20 cellular contexts compared by ENCODE assay signal in the genomic region with DNA sequence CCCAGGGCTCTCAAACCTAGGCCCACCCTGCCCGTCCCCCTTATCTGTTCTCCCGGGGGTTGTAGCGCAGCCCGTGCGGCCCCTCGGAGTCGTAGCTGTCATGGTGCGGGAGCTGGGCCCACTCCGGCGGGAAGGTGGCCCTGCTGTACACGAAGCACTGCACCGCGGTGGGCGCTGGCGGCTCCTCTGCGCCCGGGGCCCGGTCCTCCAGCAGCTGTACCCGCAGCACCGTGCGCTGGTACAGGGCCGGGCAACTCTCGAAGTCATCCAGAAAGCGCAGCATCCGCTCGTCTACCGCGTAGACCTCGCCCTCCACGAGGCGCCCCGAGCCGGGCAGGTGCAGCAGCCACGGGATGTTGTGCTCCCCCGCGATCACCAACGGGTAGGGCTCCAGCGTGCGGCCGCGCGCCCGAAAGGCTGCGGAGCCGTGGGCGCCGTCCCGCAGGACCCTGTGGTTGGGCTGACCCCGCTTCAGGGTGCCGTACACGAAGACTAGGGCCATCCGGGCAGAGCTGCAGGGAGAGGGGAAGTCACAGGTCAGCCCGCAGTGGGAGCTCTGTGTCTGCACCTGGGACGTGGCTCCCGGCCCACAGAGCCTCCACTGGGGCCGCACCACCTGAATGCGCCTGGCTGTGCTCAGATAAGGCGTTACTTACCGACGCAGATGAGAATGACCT. TPM values are rescaled to one million over a fixed set of nuclear protein-coding genes. Genes with fewer than 3 reads are reported as not detected.
DNase-seq lines count a peak whose midpoint lies in the region; ATAC-seq and TF ChIP-seq lines count a peak whose summit lies in the region.
"Had no signal": no experiment of that assay in that cellular context is flagged by ENCODE, and none has a peak within 500 bp of the region (broad histone marks: within the 10 kb centered on the region; RNA-seq: fewer than 3 reads in every experiment).

No MANE protein-coding gene starts in this region.

- no peaks in the 10 kb centered on the region for H3K9me3 ChIP-seq in sigmoid colon
- H3K9me3 ChIP-seq: BE2C had no signal

- H3K4me3 Mint-ChIP-seq in activated T-helper 1 cell treated with anti-CD3 and anti-CD28 coated beads, Interleukin-12 subunit alpha, Interleukin-12 subunit beta, Interleukin-2, Interleukin-4 antibody, amounts not matched to agents 30 ng/mL and 10 ng/mL and 1 ng/mL, durations not matched to agents 14 hours and 24 hours and 36 hours = no peak overlapping the region
- H3K4me3 Mint-ChIP-seq: CD4-positive, alpha-beta memory T cell had no signal

- H3K36me3 ChIP-seq in sigmoid colon = peaks cover 0 to 32% (median 2%) of the 10 kb centered on the region in 4 donors
- H3K36me3 ChIP-seq: BE2C had no signal

- TF ChIP-seq POLR2A in sigmoid colon (IDR thresholded peaks at IDR 0.05) = no peak

- ATAC-seq in Right ventricle myocardium superior (ENCODE audit: poor library complexity) = no peak
- no peak for ATAC-seq in left lobe of liver

- H3K4me1 ChIP-seq in sigmoid colon = no peaks in the 10 kb centered on the region
- H3K4me1 ChIP-seq: BE2C had no signal

- no peak for TF ChIP-seq EP300 in sigmoid colon (IDR thresholded peaks at IDR 0.05)

- H3K27me3 ChIP-seq in sigmoid colon = no peaks in the 10 kb centered on the region
- H3K27me3 ChIP-seq: BE2C had no signal

- H3K4me3 ChIP-seq in sigmoid colon = no peak overlapping the region

- intact Hi-C loops in Right ventricle myocardium superior (cut with DNase I) (no loop called here), cardiac septum (cut with DNase I) (no loop called here), sigmoid colon (cut with DNase I) (no loop called here)
- intact Hi-C loops in activated T-helper 1 cell treated with anti-CD3 and anti-CD28 coated beads, Interleukin-12 subunit alpha, Interleukin-12 subunit beta, Interleukin-2, Interleukin-4 antibody, amounts not matched to agents 30 ng/mL and 10 ng/mL and 1 ng/mL, durations not matched to agents 14 hours and 24 hours and 36 hours (cut with micrococcal nuclease) = no loop called here

- DNase-seq in Right ventricle myocardium superior (peak; percentile 38), cardiac septum (ENCODE audit: low spot score) (no peak), left lobe of liver (ENCODE audit: low spot score) (peak; percentile 42), sigmoid colon (peak; percentile 52), islet precursor cell (no peak), C1 segment of cervical spinal cord (lab: John Stamatoyannopoulos, UW) (no peak)
- DNase-seq in activated CD8-positive, alpha-beta memory T cell treated with anti-CD3 and anti-CD28 coated beads, Interleukin-2, amount 50 U/mL, for 48 hours = peak; percentile 25
- DNase-seq in activated T-helper 1 cell treated with anti-CD3 and anti-CD28 coated beads, Interleukin-12 subunit alpha, Interleukin-12 subunit beta, Interleukin-2, Interleukin-4 antibody, amounts not matched to agents 30 ng/mL and 10 ng/mL and 1 ng/mL, durations not matched to agents 14 hours and 24 hours and 36 hours (ENCODE audit: low spot score) = no peak
- DNase-seq: BE2C; CD4-positive, alpha-beta memory T cell; DMS153; GF-D8; GOT3; KG1; NCI-H1417 treated with DMSO at 0.1 percent for 48 hours; NCI-H1930; NCI-H226; NCI-H524 treated with DMSO at 0.1 percent for 48 hours; RPMI8226; SIG-M5 had no signal

- no peaks in the 10 kb centered on the region for H3K9me3 Mint-ChIP-seq in activated T-helper 1 cell treated with anti-CD3 and anti-CD28 coated beads, Interleukin-12 subunit alpha, Interleukin-12 subunit beta, Interleukin-2, Interleukin-4 antibody, amounts not matched to agents 30 ng/mL and 10 ng/mL and 1 ng/mL, durations not matched to agents 14 hours and 24 hours and 36 hours
- H3K9me3 Mint-ChIP-seq: CD4-positive, alpha-beta memory T cell had no signal

- no peak overlapping the region for H3K27ac Mint-ChIP-seq in activated T-helper 1 cell treated with anti-CD3 and anti-CD28 coated beads, Interleukin-12 subunit alpha, Interleukin-12 subunit beta, Interleukin-2, Interleukin-4 antibody, amounts not matched to agents 30 ng/mL and 10 ng/mL and 1 ng/mL, durations not matched to agents 14 hours and 24 hours and 36 hours
- H3K27ac Mint-ChIP-seq: CD4-positive, alpha-beta memory T cell had no signal

- no peak for TF ChIP-seq CTCF in sigmoid colon (IDR thresholded peaks at IDR 0.05)

- no peak overlapping the region for H3K27ac ChIP-seq in sigmoid colon

- WGBS in sigmoid colon, 2 donors = 96 to 97% methylated on average over 60 of the region's 60 CpGs

- H3K36me3 Mint-ChIP-seq in activated T-helper 1 cell treated with anti-CD3 and anti-CD28 coated beads, Interleukin-12 subunit alpha, Interleukin-12 subunit beta, Interleukin-2, Interleukin-4 antibody, amounts not matched to agents 30 ng/mL and 10 ng/mL and 1 ng/mL, durations not matched to agents 14 hours and 24 hours and 36 hours (ENCODE audit: low read depth) = peaks cover 4% of the 10 kb centered on the region

- H3K27me3 Mint-ChIP-seq in activated T-helper 1 cell treated with anti-CD3 and anti-CD28 coated beads, Interleukin-12 subunit alpha, Interleukin-12 subunit beta, Interleukin-2, Interleukin-4 antibody, amounts not matched to agents 30 ng/mL and 10 ng/mL and 1 ng/mL, durations not matched to agents 14 hours and 24 hours and 36 hours (ENCODE audit: insufficient read depth) = no peaks in the 10 kb centered on the region
- H3K27me3 Mint-ChIP-seq: CD4-positive, alpha-beta memory T cell had no signal

- peaks cover 3% of the 10 kb centered on the region for H3K4me1 Mint-ChIP-seq in activated T-helper 1 cell treated with anti-CD3 and anti-CD28 coated beads, Interleukin-12 subunit alpha, Interleukin-12 subunit beta, Interleukin-2, Interleukin-4 antibody, amounts not matched to agents 30 ng/mL and 10 ng/mL and 1 ng/mL, durations not matched to agents 14 hours and 24 hours and 36 hours (ENCODE audit: low read depth)

RNA-seq across cellular contexts. Expression of a gene that starts 56.4 kb away (rescaled TPM):
- 1.8 TPM for total RNA-seq in Right ventricle myocardium superior
- total RNA-seq in cardiac septum = 1.7 TPM
- total RNA-seq in left lobe of liver = 9.6 TPM
- total RNA-seq in sigmoid colon = 1 to 10 TPM in 3 of 4 donors, under 1 TPM in 1; 0.99 to 2.2 (median 1.9) TPM
- polyA plus RNA-seq in sigmoid colon = 1 to 10 TPM; 2.9 to 3.0 (median 3.0) TPM
- total RNA-seq in activated T-helper 1 cell treated with anti-CD3 and anti-CD28 coated beads, Interleukin-12 subunit alpha, Interleukin-12 subunit beta, Interleukin-2, Interleukin-4 antibody, amounts not matched to agents 30 ng/mL and 10 ng/mL and 1 ng/mL, durations not matched to agents 14 hours and 24 hours and 36 hours = 4.0 and 7.2 TPM in 2 replicates

Comparison
In these comparisons a context has a peak if more than half of its experiments do, and no peak if none do; other contexts are left out.
1. DNase-seq: peak in Right ventricle myocardium superior (single experiment), activated CD8-positive, alpha-beta memory T cell treated with anti-CD3 and anti-CD28 coated beads, Interleukin-2, amount 50 U/mL, for 48 hours (single experiment), left lobe of liver (single experiment) and sigmoid colon (single experiment); none in cardiac septum (single experiment), islet precursor cell (single experiment), C1 segment of cervical spinal cord (0 of 14) and activated T-helper 1 cell treated with anti-CD3 and anti-CD28 coated beads, Interleukin-12 subunit alpha, Interleukin-12 subunit beta, Interleukin-2, Interleukin-4 antibody, amounts not matched to agents 30 ng/mL and 10 ng/mL and 1 ng/mL, durations not matched to agents 14 hours and 24 hours and 36 hours (single experiment).